Comparison of ENCODE assay signal across 8 cellular contexts in genomic region chr6:29943053-29943966, GRCh38. TPM values are rescaled to one million over a fixed set of nuclear protein-coding genes. Genes with fewer than 3 reads are reported as not detected.
A peak's percentile ranks its signal among the peaks of the same experiment; 100 is the strongest.
DNase-seq lines count a peak whose midpoint lies in the region; ATAC-seq and TF ChIP-seq lines count a peak whose summit lies in the region.

No MANE protein-coding gene starts in this region.

- H3K79me2 ChIP-seq in Loucy (ENCODE audit: insufficient read depth, low read length) = peaks cover 54% of the 10 kb centered on the region

- peak overlapping the region; percentile 85 for H3K9ac ChIP-seq in Loucy (ENCODE audit: low read depth, low read length, poor library complexity, severe bottlenecking)

- H3K27ac ChIP-seq in breast epithelium = peak overlapping the region; percentile 88 to 97
- H3K27ac ChIP-seq in lung (ENCODE audit: low read depth in 1 of 2, low read length in 1 of 2) = peak overlapping the region; percentile 90 to 94
- peak overlapping the region; percentile 85 to 92 for H3K27ac ChIP-seq in thoracic aorta

- no peak overlapping the region for H2AFZ ChIP-seq in Loucy (ENCODE audit: low read length)

- intact Hi-C loops in breast epithelium (cut with DNase I; ENCODE audit: low total_unique reads) = no loop called here

- H3F3A ChIP-seq in Loucy (ENCODE audit: low read depth) = no peaks in the 10 kb centered on the region; the same call in 1 of the 2 replicates

- no peaks in the 10 kb centered on the region for H3K9me2 ChIP-seq in Loucy (replicated peaks; ENCODE audit: low read depth, low read length)

- DNase-seq in breast epithelium (ENCODE audit: low spot score in 2 of 2) (no peak), lung (ENCODE audit: low spot score) (no peak), thoracic aorta (ENCODE audit: low spot score) (no peak), UCSD-AML1 (lab: John Stamatoyannopoulos, UW; ENCODE audit: unreplicated experiment) (no peak), kidney tubule cell (ENCODE audit: low spot score) (no peak)

- peaks cover 54% of the 10 kb centered on the region for H4K20me1 ChIP-seq in Loucy (ENCODE audit: insufficient read depth, low read length, poor library complexity, severe bottlenecking)

- WGBS in lung, 2 donors = 17 to 24% methylated on average over 49 to 58 of the region's 58 CpGs

- H3K4me1 ChIP-seq in Loucy (ENCODE audit: insufficient read depth, low read length, poor library complexity, severe bottlenecking) (peaks cover 36% of the 10 kb centered on the region), breast epithelium (no peaks in the 10 kb centered on the region), lung (ENCODE audit: control insufficient read depth in 2 of 2, insufficient read depth in 2 of 2, low read length in 2 of 2) (peaks cover 7 to 11% of the 10 kb centered on the region in 2 donors), thoracic aorta (ENCODE audit: control insufficient read depth in 1 of 2, low read depth in 2 of 2) (peaks cover 0 to 15% of the 10 kb centered on the region in 2 donors)

- TF ChIP-seq CTCF in Loucy (conservative IDR thresholded peaks at IDR 0.05; ENCODE audit: low read length) = no peak
- TF ChIP-seq CTCF in breast epithelium (IDR thresholded peaks at IDR 0.05) = no peak
- TF ChIP-seq CTCF in lung (IDR thresholded peaks at IDR 0.05; ENCODE audit: control extremely low read depth, extremely low read depth) = no peak
- TF ChIP-seq CTCF in thoracic aorta (IDR thresholded peaks at IDR 0.05) = no peak

- H3K4me2 ChIP-seq in Loucy (ENCODE audit: low read depth, low read length, poor library complexity, severe bottlenecking) = peak overlapping the region; percentile 99

- ATAC-seq in GM18907 (IDR thresholded peaks at IDR 0.05; ENCODE audit: unreplicated experiment) (peak; percentile 2), lung (ENCODE audit: insufficient read depth, low FRiP score) (peak; percentile 16), thoracic aorta (ENCODE audit: insufficient number of reproducible peaks, low FRiP score, low read depth) (no peak), HG02610 (IDR thresholded peaks at IDR 0.05; ENCODE audit: unreplicated experiment) (no peak)

- peaks cover 31% of the 10 kb centered on the region; the same call in 1 of the 2 replicates for H3K36me3 ChIP-seq in Loucy (ENCODE audit: insufficient read depth, low read length)
- no peaks in the 10 kb centered on the region for H3K36me3 ChIP-seq in breast epithelium
- H3K36me3 ChIP-seq in lung (ENCODE audit: control insufficient read depth in 2 of 2, insufficient read depth in 2 of 2, low read length in 2 of 2) = peaks cover 0 to 18% of the 10 kb centered on the region in 2 donors
- H3K36me3 ChIP-seq in thoracic aorta = no peaks in the 10 kb centered on the region

- peak overlapping the region; percentile 79 for H3K4me3 ChIP-seq in Loucy (ENCODE audit: low read length, poor library complexity, severe bottlenecking)
- H3K4me3 ChIP-seq in breast epithelium = peak overlapping the region; percentile 52 to 89 (median 59)
- peak overlapping the region; percentile 89 for H3K4me3 ChIP-seq in lung
- peak overlapping the region; percentile 81 for H3K4me3 ChIP-seq in thoracic aorta

- H3K9me3 ChIP-seq in Loucy (ENCODE audit: insufficient read depth, low read depth, low read length) (no peaks in the 10 kb centered on the region), breast epithelium (no peaks in the 10 kb centered on the region), lung (ENCODE audit: control insufficient read depth in 2 of 2, insufficient read depth in 1 of 2, low read length in 1 of 2) (no peaks in the 10 kb centered on the region), thoracic aorta (no peaks in the 10 kb centered on the region)

- H3K27me3 ChIP-seq in Loucy (ENCODE audit: insufficient read depth, low read length, poor library complexity, severe bottlenecking) = peaks cover 6% of the 10 kb centered on the region
- no peaks in the 10 kb centered on the region for H3K27me3 ChIP-seq in breast epithelium
- no peaks in the 10 kb centered on the region for H3K27me3 ChIP-seq in lung (ENCODE audit: control insufficient read depth, insufficient read depth)
- no peaks in the 10 kb centered on the region for H3K27me3 ChIP-seq in thoracic aorta (replicated peaks; ENCODE audit: insufficient read depth)

- TF ChIP-seq POLR2A in breast epithelium (IDR thresholded peaks at IDR 0.05) = no peak

RNA-seq across cellular contexts. Expression of gene HLA-A, which starts 1.0 kb away (rescaled TPM):
- total RNA-seq in breast epithelium = 100 to 1,000 TPM; 327 to 617 (median 473) TPM
- total RNA-seq in lung = 100 to 1,000 TPM; 320 to 577 TPM
- 1,000 to 10,000 TPM in 1 of 2 donors, 100 to 1,000 TPM in 1; 845 to 3,222 TPM for polyA plus RNA-seq in lung
- 100 to 1,000 TPM; 525 to 870 TPM for total RNA-seq in thoracic aorta

Comparison
In these comparisons a context has a peak if more than half of its experiments do, and no peak if none do; other contexts are left out.
1. ATAC-seq: peak in GM18907 (single experiment) and lung (single experiment); none in thoracic aorta (single experiment) and HG02610 (single experiment).
2. Peak in every context shown above with its lines, with median percentiles within 50 percentile points of each other: H3K4me3 ChIP-seq and H3K27ac ChIP-seq.